ENCODE assay signal across 1 cellular context in the genomic region with DNA sequence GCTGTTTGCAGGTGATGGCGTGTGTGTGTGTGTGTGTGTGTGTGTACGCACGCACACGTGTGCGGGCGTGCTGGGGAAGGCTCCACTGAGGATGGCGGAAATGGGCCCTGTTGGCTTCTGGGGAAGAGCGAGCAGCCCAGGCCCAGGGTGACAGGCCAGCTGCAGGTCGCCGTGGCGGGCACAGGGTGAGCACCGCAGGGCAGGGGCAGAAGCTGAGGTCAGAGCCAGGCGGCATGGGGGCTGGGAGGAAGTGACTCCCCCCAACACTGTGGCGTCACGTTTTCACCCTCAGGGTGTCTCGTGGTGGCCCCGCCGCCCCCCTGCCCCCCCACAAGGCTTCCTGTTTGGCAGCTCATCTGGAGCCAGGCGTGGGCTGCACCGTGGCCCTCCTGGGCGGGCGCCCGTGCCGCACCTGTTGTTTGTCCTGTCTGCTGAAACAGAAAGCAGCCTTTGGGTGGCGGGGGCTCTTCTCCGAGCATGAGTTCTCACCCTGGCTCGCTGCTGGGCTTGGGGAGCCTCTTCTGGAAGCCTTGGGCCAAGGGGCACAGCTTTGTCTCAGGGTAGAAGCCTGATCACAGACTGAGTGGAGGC.
TF ChIP-seq lines count a peak whose summit lies in the region.

No MANE protein-coding gene starts in this region.

TF ChIP-seq in HepG2, 621 proteins besides CTCF, POLR2A, EP300 and RAD21:
- no peak for TF ChIP-seq PAX8 (CRISPR knock-in tag; IDR thresholded peaks at IDR 0.05; ENCODE audit: borderline replicate concordance)
- peak; percentile 17; the same call in 1 of the 2 replicates for TF ChIP-seq ZNF768 (CRISPR knock-in tag; IDR thresholded peaks at IDR 0.05)
- TF ChIP-seq ISL2 (CRISPR knock-in tag; IDR thresholded peaks at IDR 0.05) = no peak
- peak; percentile 34 for TF ChIP-seq AGO2 (optimal IDR thresholded peaks at IDR 0.05; ENCODE audit: low read depth, low read length)
- TF ChIP-seq NR2C2 (CRISPR knock-in tag; IDR thresholded peaks at IDR 0.05; ENCODE audit: borderline replicate concordance) = no peak
